ENCODE assay signal across 19 cellular contexts in genomic region chr12:20426191-20426590, GRCh38. TPM values are rescaled to one million over a fixed set of nuclear protein-coding genes. Genes with fewer than 3 reads are reported as not detected.
A peak's percentile ranks its signal among the peaks of the same experiment; 100 is the strongest.
DNase-seq lines count a peak whose midpoint lies in the region; ATAC-seq and TF ChIP-seq lines count a peak whose summit lies in the region.
"Had no signal": no experiment of that assay in that cellular context is flagged by ENCODE, and none has a peak within 500 bp of the region (broad histone marks: within the 10 kb centered on the region; RNA-seq: fewer than 3 reads in every experiment).

No MANE protein-coding gene starts in this region.

- H3K4me3 ChIP-seq in ascending aorta (peak overlapping the region in 1 of 2 donors; percentile 5), foreskin fibroblast (ENCODE audit: low read depth in 1 of 2, low read length in 2 of 2) (no peak overlapping the region), ovary (no peak overlapping the region), upper lobe of left lung (no peak overlapping the region)
- H3K4me3 ChIP-seq: HAP-1 had no signal

- intact Hi-C loops in ascending aorta (cut with DNase I): no loop called here
- intact Hi-C loops in ovary (cut with DNase I): no loop called here

- TF ChIP-seq CTCF in ascending aorta (IDR thresholded peaks at IDR 0.05): no peak
- no peak for TF ChIP-seq CTCF in foreskin fibroblast (IDR thresholded peaks at IDR 0.05; ENCODE audit: low read depth, low read length)
- TF ChIP-seq CTCF in ovary (IDR thresholded peaks at IDR 0.05): no peak
- no peak for TF ChIP-seq CTCF in upper lobe of left lung (IDR thresholded peaks at IDR 0.05)

- H3K4me1 ChIP-seq in ascending aorta: peaks cover 5 to 33% of the 10 kb centered on the region in 2 donors
- no peaks in the 10 kb centered on the region for H3K4me1 ChIP-seq in ovary (ENCODE audit: insufficient read depth)
- no peaks in the 10 kb centered on the region for H3K4me1 ChIP-seq in upper lobe of left lung
- H3K4me1 ChIP-seq: Caco-2, parathyroid adenoma had no signal

- WGBS in ovary, 3 donors: 25 to 35% (median 31%) methylated on average over 5 of the region's 5 CpGs
- 76 to 86% methylated on average over 5 of the region's 5 CpGs for WGBS in upper lobe of left lung, 2 donors

- peak in 1 of 2 donors; percentile 77 for DNase-seq in ascending aorta (ENCODE audit: low spot score in 2 of 2)
- DNase-seq in foreskin fibroblast: peak; percentile 3 to 57
- DNase-seq in ovary: peak in 3 of 5 donors; percentile 16 to 69 (median 33)
- DNase-seq in upper lobe of left lung: no peak
- no peak for DNase-seq in stimulated activated CD4-positive, alpha-beta T cell treated with anti-CD3 and anti-CD28 coated beads, Interleukin-12 subunit alpha, Interleukin-12 subunit beta, amount 100 ng/mL, for 4 hours
- DNase-seq: activated CD4-positive, alpha-beta T cell treated with anti-CD3 and anti-CD28 coated beads for 48 hours; activated CD8-positive, alpha-beta memory T cell treated with anti-CD3 and anti-CD28 coated beads, Interleukin-2, amount 50 U/mL, for 48 hours; activated gamma-delta T cell; AML-193; Caco-2; EL; naive B cell; NCI-H187; NCI-H226 had no signal

- TF ChIP-seq EP300 in ovary (IDR thresholded peaks at IDR 0.05) (peak; percentile 88), upper lobe of left lung (IDR thresholded peaks at IDR 0.05) (peak in 2 of 4 donors; percentile 55 to 69)

- H3K36me3 ChIP-seq in ascending aorta: no peaks in the 10 kb centered on the region
- H3K36me3 ChIP-seq in ovary: no peaks in the 10 kb centered on the region
- H3K36me3 ChIP-seq in upper lobe of left lung: no peaks in the 10 kb centered on the region
- H3K36me3 ChIP-seq: HAP-1 had no signal

- ATAC-seq in upper lobe of left lung (ENCODE audit: low FRiP score in 2 of 2) (peak; percentile 37 to 94), GM21447 (IDR thresholded peaks at IDR 0.05; ENCODE audit: unreplicated experiment) (no peak), HG02981 (IDR thresholded peaks at IDR 0.05; ENCODE audit: unreplicated experiment) (no peak)
- ATAC-seq: stimulated activated memory B cell treated with anti-CD40 and anti-IgM and Interleukin-4, amounts not matched to agents 10 μg/mL and 1 μg/mL and 100 μg/mL, for 72 hours had no signal

- H3K27ac ChIP-seq in ascending aorta (peak overlapping the region; percentile 22 to 56), ovary (no peak overlapping the region), upper lobe of left lung (no peak overlapping the region)
- H3K27ac ChIP-seq: parathyroid adenoma had no signal

- TF ChIP-seq POLR2A in ovary (IDR thresholded peaks at IDR 0.05) (no peak), upper lobe of left lung (IDR thresholded peaks at IDR 0.05) (no peak)

- H3K27me3 ChIP-seq in ascending aorta (no peaks in the 10 kb centered on the region), ovary (no peaks in the 10 kb centered on the region), upper lobe of left lung (no peaks in the 10 kb centered on the region)

- H3K9me3 ChIP-seq in ascending aorta (no peaks in the 10 kb centered on the region), ovary (no peaks in the 10 kb centered on the region), upper lobe of left lung (no peaks in the 10 kb centered on the region)
- H3K9me3 ChIP-seq: Caco-2, HAP-1 had no signal

RNA-seq across cellular contexts. Expression of gene PDE3A, which starts 57.9 kb away (rescaled TPM):
- total RNA-seq in ascending aorta (33.7 TPM), ovary (10 to 100 TPM in 1 of 7 donors, 1 to 10 TPM in 6; 3.7 to 11.1 (median 7.1) TPM), upper lobe of left lung (10 to 100 TPM in 1 of 6 donors, 1 to 10 TPM in 5; 1.0 to 10.0 (median 3.2) TPM)
- polyA plus RNA-seq in ovary: 10 to 100 TPM in 1 of 2 donors, 1 to 10 TPM in 1; 4.8 to 15.2 TPM

Comparison
In these comparisons a context has a peak if more than half of its experiments do, and no peak if none do; other contexts are left out.
1. DNase-seq: peak in foreskin fibroblast (2 of 2) and ovary (3 of 5); none in upper lobe of left lung (0 of 2) and stimulated activated CD4-positive, alpha-beta T cell treated with anti-CD3 and anti-CD28 coated beads, Interleukin-12 subunit alpha, Interleukin-12 subunit beta, amount 100 ng/mL, for 4 hours (single experiment).
2. H3K27ac ChIP-seq: peak in ascending aorta (2 of 2); none in ovary (0 of 2) and upper lobe of left lung (0 of 4).
3. ATAC-seq: peak in upper lobe of left lung (2 of 2); none in GM21447 (single experiment) and HG02981 (single experiment).